Comparison of ENCODE assay signal across 8 cellular contexts in the genomic region with DNA sequence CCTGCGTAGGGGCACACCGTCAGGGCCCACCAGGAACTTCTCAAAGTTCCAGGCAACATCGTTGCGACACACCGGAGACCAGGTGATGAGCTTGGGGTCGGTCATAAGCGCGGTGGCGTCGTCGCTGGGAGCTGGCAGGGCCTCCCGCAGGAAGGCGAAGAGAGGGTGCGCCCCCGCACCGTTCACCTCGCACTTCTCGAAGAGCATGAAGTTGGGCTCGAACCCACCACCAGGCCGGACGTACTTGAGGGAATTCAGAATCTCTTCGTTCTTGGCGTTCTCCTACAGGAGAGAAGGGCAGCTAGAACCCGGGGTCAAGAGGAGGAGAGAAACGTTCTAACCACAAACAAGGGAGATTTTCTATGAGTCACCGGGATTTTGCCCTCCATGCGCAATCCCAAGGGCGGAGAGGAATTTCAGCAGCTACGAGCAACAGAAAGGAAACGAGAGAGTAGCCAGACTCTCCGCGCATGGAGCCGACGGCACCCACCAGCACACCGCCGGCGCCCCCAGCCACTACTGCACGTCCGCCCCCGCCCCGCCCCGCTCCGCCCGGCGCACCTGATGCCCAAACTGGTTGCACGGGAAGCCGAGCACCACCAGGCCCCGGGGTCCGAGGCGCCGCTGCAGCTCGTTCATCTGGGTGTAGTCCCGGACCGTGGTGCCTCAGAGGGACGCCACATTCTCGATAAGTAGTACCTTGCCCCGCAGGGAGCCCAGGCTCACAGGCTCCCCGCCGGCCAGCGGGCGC. TPM values are rescaled to one million over a fixed set of nuclear protein-coding genes. Genes with fewer than 3 reads are reported as not detected.
DNase-seq lines count a peak whose midpoint lies in the region; ATAC-seq and TF ChIP-seq lines count a peak whose summit lies in the region.

No MANE protein-coding gene starts in this region.

- H3K4me2 ChIP-seq in DND-41 (ENCODE audit: insufficient read depth, low read length), result peak overlapping the region; percentile 99
- H3K4me2 ChIP-seq in OCI-LY1 (ENCODE audit: low read length), result peak overlapping the region; percentile 93

- H3K9ac ChIP-seq in DND-41 (ENCODE audit: low read depth, low read length) (peak overlapping the region; percentile 70), OCI-LY1 (ENCODE audit: low read length) (peak overlapping the region; percentile 71)

- peaks cover 30% of the 10 kb centered on the region for H3K79me2 ChIP-seq in DND-41 (ENCODE audit: insufficient read depth, low read length)
- no peaks in the 10 kb centered on the region for H3K79me2 ChIP-seq in OCI-LY1 (ENCODE audit: insufficient read depth, low read length)

- DNase-seq in DND-41 (peak; percentile 58), HCEC 1CT (peak; percentile 93), fibroblast of the conjunctiva (ENCODE audit: low read depth) (peak; percentile 75), upper lobe of right lung (peak; percentile 83), NCI-H1694 treated with DMSO at 0.1 percent for 48 hours (lab: John Stamatoyannopoulos, UW) (no peak)
- DNase-seq in activated effector memory CD4-positive, alpha-beta T cell treated with anti-CD3 and anti-CD28 coated beads, Interleukin-2, amount 50 U/mL, for 16 hours, result peak; percentile 80

- H4K20me1 ChIP-seq in DND-41 (ENCODE audit: insufficient read depth, low read length), result 0 out of 2 replicates have a peak, but pooled peaks cover 4% of the 10 kb centered on the region
- H4K20me1 ChIP-seq in OCI-LY1 (ENCODE audit: insufficient read depth, low read length), result no peaks in the 10 kb centered on the region

- H3K27ac ChIP-seq in DND-41 (ENCODE audit: low read length) (peak overlapping the region; percentile 84), OCI-LY1 (ENCODE audit: low read depth, low read length, poor library complexity, severe bottlenecking) (peak overlapping the region; percentile 84), upper lobe of right lung (peak overlapping the region; percentile 96)

- TF ChIP-seq CTCF in DND-41 (IDR thresholded peaks at IDR 0.05; ENCODE audit: borderline replicate concordance, extremely low read depth, low read length, poor library complexity, severe bottlenecking) (no peak), OCI-LY1 (IDR thresholded peaks at IDR 0.05; ENCODE audit: low read length) (no peak), upper lobe of right lung (IDR thresholded peaks at IDR 0.05) (no peak)

- H3K4me3 ChIP-seq in DND-41 (ENCODE audit: low read depth in 1 of 2, low read length in 2 of 2) (peak overlapping the region; percentile 60 to 79; a peak in 3 of 4 replicates), OCI-LY1 (ENCODE audit: low read depth, low read length, poor library complexity, severe bottlenecking) (peak overlapping the region; percentile 74), neuron (ENCODE audit: low read length) (peak overlapping the region; percentile 65), upper lobe of right lung (peak overlapping the region; percentile 85)

- H3K36me3 ChIP-seq in DND-41 (ENCODE audit: insufficient read depth, low read length) (peaks cover 52% of the 10 kb centered on the region), OCI-LY1 (ENCODE audit: insufficient read depth, low read length) (peaks cover 54% of the 10 kb centered on the region), neuron (ENCODE audit: insufficient read depth, low read length) (peaks cover 35% of the 10 kb centered on the region), upper lobe of right lung (peaks cover 59% of the 10 kb centered on the region)

- no peaks in the 10 kb centered on the region for H3K9me2 ChIP-seq in OCI-LY1 (ENCODE audit: low read depth, low read length)

- H3K27me3 ChIP-seq in DND-41 (ENCODE audit: insufficient read depth, low read length, poor library complexity) (no peaks in the 10 kb centered on the region), OCI-LY1 (ENCODE audit: insufficient read depth, low read length) (no peaks in the 10 kb centered on the region), neuron (ENCODE audit: insufficient read depth, low read length) (no peaks in the 10 kb centered on the region), upper lobe of right lung (no peaks in the 10 kb centered on the region)

- ATAC-seq in DND-41 (ENCODE audit: insufficient read depth, low read depth) (peak; percentile 42), upper lobe of right lung (peak; percentile 50)

- H2AFZ ChIP-seq in DND-41 (ENCODE audit: low read depth, low read length) (peak overlapping the region; percentile 63), OCI-LY1 (ENCODE audit: low read length) (no peak overlapping the region), neuron (ENCODE audit: low read depth, low read length) (peak overlapping the region; percentile 2)

- no peaks in the 10 kb centered on the region for H3K9me3 ChIP-seq in DND-41 (ENCODE audit: insufficient read depth, low read length, severe bottlenecking)
- no peaks in the 10 kb centered on the region for H3K9me3 ChIP-seq in OCI-LY1 (ENCODE audit: low read length)
- H3K9me3 ChIP-seq in neuron (ENCODE audit: low read length), result no peaks in the 10 kb centered on the region
- H3K9me3 ChIP-seq in upper lobe of right lung, result no peaks in the 10 kb centered on the region

- peaks cover 57% of the 10 kb centered on the region for H3K4me1 ChIP-seq in DND-41 (ENCODE audit: insufficient read depth, low read length)
- H3K4me1 ChIP-seq in OCI-LY1 (ENCODE audit: insufficient read depth, low read length, severe bottlenecking), result peaks cover 21% of the 10 kb centered on the region
- peaks cover 13% of the 10 kb centered on the region for H3K4me1 ChIP-seq in neuron (ENCODE audit: insufficient read depth, low read length)
- H3K4me1 ChIP-seq in upper lobe of right lung, result peaks cover 37% of the 10 kb centered on the region

- intact Hi-C loops in upper lobe of right lung (cut with DNase I), result no loop called here

- H3F3A ChIP-seq in OCI-LY1 (ENCODE audit: insufficient read depth, low read length), result peaks cover 12% of the 10 kb centered on the region

RNA-seq across cellular contexts. Expression of a gene that starts 0.5 kb away (rescaled TPM):
- 415 TPM for total RNA-seq in upper lobe of right lung

RNA-seq across cellular contexts. Expression of a gene that starts 17.8 kb away (rescaled TPM):
- 69.6 TPM for total RNA-seq in upper lobe of right lung

RNA-seq across cellular contexts. Expression of a gene that starts 54.1 kb away (rescaled TPM):
- total RNA-seq in upper lobe of right lung, result 543 TPM

RNA-seq across cellular contexts. Expression of a gene that starts 54.6 kb away (rescaled TPM):
- total RNA-seq in upper lobe of right lung, result 38.1 TPM
